ENCODE assay signal across 1 cellular context in the genomic region with DNA sequence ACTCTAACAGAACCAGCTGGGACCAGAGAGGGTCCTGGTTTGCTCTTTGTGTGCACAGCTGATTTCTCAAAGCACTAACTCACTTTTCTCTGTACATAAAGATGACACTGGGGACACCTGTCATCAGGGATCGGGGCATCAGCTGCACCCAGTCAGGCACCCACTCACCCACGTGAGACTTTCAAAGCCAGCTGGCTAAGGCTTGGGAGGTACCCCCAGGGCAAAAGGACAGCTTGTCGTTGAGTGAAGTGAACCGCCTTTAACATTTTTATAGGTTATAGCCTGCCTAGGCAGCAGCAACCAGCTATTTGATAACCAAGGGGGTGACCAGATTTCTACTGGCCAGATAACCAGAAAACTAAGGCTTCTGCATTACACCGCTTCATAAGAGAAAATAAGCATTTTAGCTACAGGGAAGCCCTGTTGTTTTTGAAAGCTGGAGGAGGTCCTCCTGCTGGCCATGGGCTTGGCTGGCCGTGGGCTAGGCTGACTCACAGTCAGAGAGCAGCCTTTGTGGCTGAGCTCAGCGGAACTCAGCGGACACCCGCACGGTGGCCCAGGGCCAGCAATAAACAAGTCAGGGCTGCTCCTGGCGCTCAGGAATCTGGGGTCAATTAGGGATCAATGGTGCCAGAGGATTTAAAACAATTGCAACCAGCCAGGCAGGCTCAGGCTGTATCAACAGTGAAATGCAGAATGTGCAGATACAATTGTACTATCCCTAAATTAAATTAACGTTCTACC.
TF ChIP-seq lines count a peak whose summit lies in the region.

No MANE protein-coding gene starts in this region.

TF ChIP-seq in SK-N-SH, 30 proteins besides CTCF, POLR2A, EP300 and RAD21 (continued from another document):
- TF ChIP-seq RXRA (IDR thresholded peaks at IDR 0.05; ENCODE audit: borderline replicate concordance, low read depth) (peak; percentile 97), ELF1 (IDR thresholded peaks at IDR 0.05) (no peak), RCOR1 (IDR thresholded peaks at IDR 0.05; ENCODE audit: low read length) (peak; percentile 94), POLR2AphosphoS5 (IDR thresholded peaks at IDR 0.05; ENCODE audit: low read depth, low read length) (peak; percentile 83), MAX (IDR thresholded peaks at IDR 0.05; ENCODE audit: low read depth) (peak; percentile 86), MXI1 (IDR thresholded peaks at IDR 0.05; ENCODE audit: low read depth, low read length) (no peak), EZH2phosphoT487 (IDR thresholded peaks at IDR 0.05; ENCODE audit: borderline replicate concordance, low read depth) (no peak), FOSL2 (IDR thresholded peaks at IDR 0.05; ENCODE audit: borderline replicate concordance, low read depth) (peak; percentile 90), TEAD4 (IDR thresholded peaks at IDR 0.05; ENCODE audit: borderline replicate concordance, insufficient read depth) (peak; percentile 88), IRF3 (IDR thresholded peaks at IDR 0.05; ENCODE audit: low read depth, low read length) (no peak), NRF1 (IDR thresholded peaks at IDR 0.05; ENCODE audit: low read depth, low read length) (no peak), FOXM1 (IDR thresholded peaks at IDR 0.05; ENCODE audit: low read depth) (peak; percentile 81)
- TF ChIP-seq, protein P1, sequence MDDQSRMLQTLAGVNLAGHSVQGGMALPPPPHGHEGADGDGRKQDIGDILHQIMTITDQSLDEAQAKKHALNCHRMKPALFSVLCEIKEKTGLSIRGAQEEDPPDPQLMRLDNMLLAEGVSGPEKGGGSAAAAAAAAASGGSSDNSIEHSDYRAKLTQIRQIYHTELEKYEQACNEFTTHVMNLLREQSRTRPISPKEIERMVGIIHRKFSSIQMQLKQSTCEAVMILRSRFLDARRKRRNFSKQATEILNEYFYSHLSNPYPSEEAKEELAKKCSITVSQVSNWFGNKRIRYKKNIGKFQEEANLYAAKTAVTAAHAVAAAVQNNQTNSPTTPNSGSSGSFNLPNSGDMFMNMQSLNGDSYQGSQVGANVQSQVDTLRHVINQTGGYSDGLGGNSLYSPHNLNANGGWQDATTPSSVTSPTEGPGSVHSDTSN (IDR thresholded peaks at IDR 0.05), result peak; percentile 87
- TF ChIP-seq, protein P2, sequence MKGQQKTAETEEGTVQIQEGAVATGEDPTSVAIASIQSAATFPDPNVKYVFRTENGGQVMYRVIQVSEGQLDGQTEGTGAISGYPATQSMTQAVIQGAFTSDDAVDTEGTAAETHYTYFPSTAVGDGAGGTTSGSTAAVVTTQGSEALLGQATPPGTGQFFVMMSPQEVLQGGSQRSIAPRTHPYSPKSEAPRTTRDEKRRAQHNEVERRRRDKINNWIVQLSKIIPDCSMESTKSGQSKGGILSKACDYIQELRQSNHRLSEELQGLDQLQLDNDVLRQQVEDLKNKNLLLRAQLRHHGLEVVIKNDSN (IDR thresholded peaks at IDR 0.05; ENCODE audit: borderline replicate concordance, low read depth), result no peak
